26 cellular contexts compared by ENCODE assay signal in the genomic region with DNA sequence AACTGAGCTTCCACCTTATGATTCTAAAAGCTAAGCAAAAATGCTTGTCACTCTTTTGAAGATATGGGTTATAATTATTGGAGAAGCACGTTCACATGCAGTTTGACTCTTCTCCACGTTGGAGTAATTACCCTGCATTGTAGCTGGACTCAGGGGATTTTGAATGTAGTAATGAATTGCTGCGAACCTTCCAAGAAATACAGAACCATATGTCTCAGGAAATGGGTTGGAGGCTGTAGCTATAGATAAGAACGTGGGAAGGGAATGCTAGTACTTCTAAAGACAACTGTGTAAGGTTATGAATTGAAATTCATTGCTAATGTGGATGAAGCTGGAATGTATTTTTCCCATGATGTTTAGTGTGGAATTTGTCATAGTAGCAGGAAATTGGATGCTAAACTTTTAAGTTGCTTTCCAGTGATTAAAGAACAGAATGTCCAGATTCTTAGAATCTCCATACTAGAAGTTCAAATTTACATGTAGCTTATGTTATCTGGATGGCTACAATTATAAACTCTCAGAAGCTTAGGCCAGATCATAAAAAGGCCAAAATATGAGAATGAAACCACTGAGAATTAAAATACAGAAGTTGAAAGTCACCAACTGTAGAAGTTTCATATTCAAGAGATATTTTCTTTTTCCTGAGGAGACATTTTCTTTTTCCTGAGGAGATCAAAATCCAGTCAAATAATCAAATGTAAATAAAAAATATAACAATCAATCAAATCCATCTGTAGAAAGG. TPM values are rescaled to one million over a fixed set of nuclear protein-coding genes. Genes with fewer than 3 reads are reported as not detected.
DNase-seq lines count a peak whose midpoint lies in the region; ATAC-seq, FAIRE-seq and TF ChIP-seq lines count a peak whose summit lies in the region.
"Had no signal": no experiment of that assay in that cellular context is flagged by ENCODE, and none has a peak within 500 bp of the region (broad histone marks: within the 10 kb centered on the region; RNA-seq: fewer than 3 reads in every experiment).

No MANE protein-coding gene starts in this region.

- no peak for TF ChIP-seq CTCF in endothelial cell of umbilical vein (IDR thresholded peaks at IDR 0.05; ENCODE audit: extremely low read depth in 1 of 2, insufficient read depth in 1 of 2, low read depth in 1 of 2, low read length in 2 of 2)

- dilution Hi-C loops in endothelial cell of umbilical vein (cut with MboI; ENCODE audit: extremely low pct_ligation_motif_present, low sequenced_read_pairs), result no loop called here

- peaks cover 21% of the 10 kb centered on the region for H3K4me1 ChIP-seq in endothelial cell of umbilical vein (ENCODE audit: control insufficient read depth, extremely low read depth, insufficient read depth, low read length)
- H3K4me1 ChIP-seq: right atrium auricular region had no signal

- no TSS peak for BruUV-seq in endothelial cell of umbilical vein (replicated peaks; lab: Mats Ljungman, UMichigan)

- peak; percentile 85 for FAIRE-seq in endothelial cell of umbilical vein (lab: Jason Lieb, UNC)
- FAIRE-seq: bronchial epithelial cell, HTR-8/SVneo had no signal

- no peaks in the 10 kb centered on the region for H3K9me1 ChIP-seq in endothelial cell of umbilical vein (replicated peaks; ENCODE audit: control insufficient read depth, extremely low read depth, insufficient read depth, low read length)

- peak overlapping the region; percentile 72 for H3K27ac ChIP-seq in endothelial cell of umbilical vein (ENCODE audit: insufficient read depth, low read depth, low read length)
- H3K27ac ChIP-seq: ovary, right atrium auricular region, RWPE1, tibial artery had no signal

- H2AFZ ChIP-seq in endothelial cell of umbilical vein (ENCODE audit: low read depth, low read length), result peak overlapping the region; percentile 51

- peak overlapping the region; percentile 51 for H3K9ac ChIP-seq in endothelial cell of umbilical vein (replicated peaks; ENCODE audit: extremely low read depth, insufficient read depth, low read length)

- POLR2A ChIA-PET in endothelial cell of umbilical vein (lab: Charles Lee), result interaction anchor here (1.4 kb wide), 1 partner anchor 27 kb away, joined by 5 read pairs; no protein-coding TSS in a partner anchor

- CTCF ChIA-PET in endothelial cell of umbilical vein (lab: Charles Lee), result interaction anchor here (0.9 to 1.9 kb wide), 3 partner anchors 16 to 606 kb away, joined by 3 to 10 read pairs (median 5); no protein-coding TSS in a partner anchor

- intact Hi-C loops in endothelial cell of umbilical vein (cut with micrococcal nuclease), result loop anchor here (1.0 kb wide), 1 partner anchor 27 kb away; the partner anchor contains the start of gene SPOPL

- no peaks in the 10 kb centered on the region for H4K20me1 ChIP-seq in endothelial cell of umbilical vein (replicated peaks; ENCODE audit: control insufficient read depth, extremely low read depth, insufficient read depth, low read length)

- H3K27me3 ChIP-seq in endothelial cell of umbilical vein (ENCODE audit: control insufficient read depth in 2 of 2, insufficient read depth in 2 of 2, low read length in 2 of 2), result no peaks in the 10 kb centered on the region
- H3K27me3 ChIP-seq: ovary, right atrium auricular region, tibial artery had no signal

- H3K79me2 ChIP-seq in endothelial cell of umbilical vein (ENCODE audit: control insufficient read depth, insufficient read depth, low read length), result no peaks in the 10 kb centered on the region

- no peaks in the 10 kb centered on the region for H3K9me3 ChIP-seq in endothelial cell of umbilical vein (replicated peaks; ENCODE audit: control insufficient read depth, insufficient read depth, low read length)
- H3K9me3 ChIP-seq: ovary, right atrium auricular region, tibial artery had no signal

- peak; percentile 54 for TF ChIP-seq POLR2A in endothelial cell of umbilical vein (IDR thresholded peaks at IDR 0.05; ENCODE audit: low read depth, low read length)

- H3K4me2 ChIP-seq in endothelial cell of umbilical vein (ENCODE audit: insufficient read depth, low read length), result peak overlapping the region; percentile 55

- no peak overlapping the region for H3K4me3 ChIP-seq in endothelial cell of umbilical vein (replicated peaks in 1 of 3; ENCODE audit: insufficient read depth in 1 of 3, low read depth in 1 of 3, low read length in 3 of 3)
- H3K4me3 ChIP-seq: ovary, right atrium auricular region, tibial artery had no signal

- no peak for ATAC-seq in HG03521 (IDR thresholded peaks at IDR 0.05; ENCODE audit: unreplicated experiment)
- ATAC-seq: left lobe of liver, natural killer cell, SK-N-SH treated with all-trans-retinoic acid at 6 μM for 48 hours had no signal

- DNase-seq in NCI-H82 (lab: John Stamatoyannopoulos, UW) (peak; percentile 27), NCI-H82 treated with DMSO at 0.1 percent for 48 hours (lab: John Stamatoyannopoulos, UW; ENCODE audit: unreplicated experiment) (no peak), endothelial cell of umbilical vein (ENCODE audit: low read depth, low spot score) (peak; percentile 97), 8988T (no peak), midbrain (lab: John Stamatoyannopoulos, UW) (no peak), NCI-H1436 treated with DMSO at 0.1 percent for 48 hours (lab: John Stamatoyannopoulos, UW) (no peak)
- DNase-seq: activated CD4-positive, CD25-positive, alpha-beta regulatory T cell; activated CD8-positive, alpha-beta memory T cell treated with anti-CD3 and anti-CD28 coated beads for 24 hours; activated T-cell treated with anti-CD3 and anti-CD28 coated beads, Interleukin-2, amount 50 U/mL, for 24 hours; AML-193; amniotic stem cell; cortex of kidney; natural killer cell; NCI-H1930; ovary; stimulated activated CD4-positive, alpha-beta T cell treated with anti-CD3 and anti-CD28 coated beads, Interleukin-12 subunit alpha, Interleukin-12 subunit beta, amount 100 ng/mL, for 4 hours; stimulated activated CD4-positive, alpha-beta T cell treated with anti-CD3 and anti-CD28 coated beads, Interleukin-4, amount 100 ng/mL, for 4 hours; tibial artery had no signal

- no peaks in the 10 kb centered on the region for H3K36me3 ChIP-seq in endothelial cell of umbilical vein (ENCODE audit: control insufficient read depth in 2 of 2, extremely low read depth in 1 of 2, insufficient read depth in 2 of 2, low read length in 2 of 2)
- H3K36me3 ChIP-seq: ovary, right atrium auricular region, tibial artery had no signal

TF ChIP-seq in PFSK-1, 5 proteins besides CTCF, POLR2A, EP300 and RAD21 (continues in another document):
- no peak for TF ChIP-seq TAF1 (IDR thresholded peaks at IDR 0.05; ENCODE audit: borderline replicate concordance, insufficient read depth, low read length)
- TF ChIP-seq SIN3A (IDR thresholded peaks at IDR 0.05; ENCODE audit: borderline replicate concordance, insufficient read depth, low read length), result peak; percentile 80; the same call in 1 of the 2 replicates

TF ChIP-seq in endothelial cell of umbilical vein, 7 proteins besides CTCF, POLR2A, EP300 and RAD21:
- TF ChIP-seq GATA2 (IDR thresholded peaks at IDR 0.05; ENCODE audit: insufficient read depth, insufficient read length, low read depth, low read length) (peak; percentile 69), POLR2AphosphoS5 (IDR thresholded peaks at IDR 0.05; ENCODE audit: insufficient read depth, low read depth, low read length) (peak; percentile 27), MAX (IDR thresholded peaks at IDR 0.05; ENCODE audit: insufficient read depth, insufficient read length) (no peak)
TF ChIP-seq in endothelial cell of umbilical vein: peak in this region for 2.

RNA-seq across cellular contexts. Expression of gene SPOPL, which starts 27.3 kb away (rescaled TPM):
- 4.1 TPM for polyA plus RNA-seq in PFSK-1 (2012; ENCODE audit: insufficient read length, low read depth)
- 14.9 and 17.4 TPM in 2 replicates for total RNA-seq in endothelial cell of umbilical vein
- polyA plus RNA-seq in endothelial cell of umbilical vein, result 2.0 and 3.1 TPM in 2 replicates
- polyA plus RNA-seq in endothelial cell of umbilical vein (2011; cell fraction: cytosol; rRNA removed), result 5.2 and 5.7 TPM in 2 replicates
- 9.4 and 12.4 TPM in 2 replicates for polyA plus RNA-seq in endothelial cell of umbilical vein (2011; cell fraction: nucleus; rRNA removed)
- 7.6 and 10.0 TPM in 2 replicates for polyA plus RNA-seq in endothelial cell of umbilical vein (2012)
- 10.8 and 12.0 TPM in 2 replicates for polyA minus RNA-seq in endothelial cell of umbilical vein
- 5.3 TPM for polyA minus RNA-seq in endothelial cell of umbilical vein (2011; cell fraction: cytosol; rRNA and poly(A)+ RNA removed)
- 20.5 and 30.4 TPM in 2 replicates for polyA minus RNA-seq in endothelial cell of umbilical vein (2011; cell fraction: nucleus; rRNA and poly(A)+ RNA removed)

Comparison
In these comparisons a context has a peak if more than half of its experiments do, and no peak if none do; other contexts are left out.
1. DNase-seq: peak in NCI-H82 (single experiment) and endothelial cell of umbilical vein (single experiment); none in NCI-H82 treated with DMSO at 0.1 percent for 48 hours (single experiment), 8988T (single experiment), midbrain (single experiment) and NCI-H1436 treated with DMSO at 0.1 percent for 48 hours (single experiment).